ENCODE assay signal across 2 cellular contexts in the genomic region with DNA sequence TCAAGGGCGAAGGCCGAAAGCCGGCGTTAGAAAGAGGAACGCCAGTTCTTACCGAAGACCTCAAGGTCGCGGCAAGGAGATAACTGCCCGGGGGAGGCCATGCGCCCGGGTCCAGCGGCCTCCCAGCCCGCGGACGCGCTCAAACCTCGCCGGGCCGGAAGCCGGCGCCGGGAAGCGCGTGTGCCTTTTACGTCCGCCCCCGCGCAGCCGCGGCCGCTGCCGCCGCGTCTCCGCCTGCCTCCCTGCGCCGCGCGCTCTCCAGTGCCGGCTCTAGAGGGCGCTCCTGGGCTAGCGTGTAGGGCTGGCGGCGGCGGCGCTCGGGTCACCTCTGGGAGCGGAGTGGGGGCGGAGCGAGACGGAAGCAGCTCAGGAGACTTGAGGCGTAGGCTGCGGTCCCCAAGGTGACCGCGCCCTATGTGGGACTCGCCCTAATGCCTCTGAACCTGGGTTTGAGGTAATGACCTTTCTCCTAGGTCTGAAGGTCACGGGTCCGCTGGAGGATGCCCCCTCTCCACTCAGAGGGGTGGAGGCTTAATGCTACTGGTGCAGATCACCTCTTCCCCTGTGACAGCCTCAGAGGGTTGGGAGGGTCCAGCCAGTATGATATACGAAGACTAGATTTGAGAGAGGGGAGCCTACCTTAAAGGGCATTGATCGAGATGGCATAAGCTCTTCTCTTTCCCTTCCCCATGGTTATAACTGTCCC.
A peak's percentile ranks its signal among the peaks of the same experiment; 100 is the strongest.
TF ChIP-seq lines count a peak whose summit lies in the region.

No MANE protein-coding gene starts in this region.

TF ChIP-seq in A549, 52 proteins besides CTCF, POLR2A, EP300 and RAD21 (continued from another document):
- TF ChIP-seq SMC3 (IDR thresholded peaks at IDR 0.05) = peak; percentile 46; the same call in 2 of the 3 replicates
- TF ChIP-seq, protein P1, sequence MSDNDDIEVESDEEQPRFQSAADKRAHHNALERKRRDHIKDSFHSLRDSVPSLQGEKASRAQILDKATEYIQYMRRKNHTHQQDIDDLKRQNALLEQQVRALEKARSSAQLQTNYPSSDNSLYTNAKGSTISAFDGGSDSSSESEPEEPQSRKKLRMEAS (IDR thresholded peaks at IDR 0.05) = peak; percentile 55
- TF ChIP-seq CBX2 (IDR thresholded peaks at IDR 0.05; ENCODE audit: borderline replicate concordance, low read depth) = no peak
- 0 out of 2 replicates have a peak, but pooled peaks have one; percentile 40 for TF ChIP-seq RARB (CRISPR knock-in tag; IDR thresholded peaks at IDR 0.05)

TF ChIP-seq in WTC11, 78 proteins besides CTCF, POLR2A, EP300 and RAD21 (continued from another document):
- TF ChIP-seq, protein P2, sequence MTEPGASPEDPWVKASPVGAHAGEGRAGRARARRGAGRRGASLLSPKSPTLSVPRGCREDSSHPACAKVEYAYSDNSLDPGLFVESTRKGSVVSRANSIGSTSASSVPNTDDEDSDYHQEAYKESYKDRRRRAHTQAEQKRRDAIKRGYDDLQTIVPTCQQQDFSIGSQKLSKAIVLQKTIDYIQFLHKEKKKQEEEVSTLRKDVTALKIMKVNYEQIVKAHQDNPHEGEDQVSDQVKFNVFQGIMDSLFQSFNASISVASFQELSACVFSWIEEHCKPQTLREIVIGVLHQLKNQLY (CRISPR knock-in tag; IDR thresholded peaks at IDR 0.05) = no peak
- TF ChIP-seq ESRRA (CRISPR knock-in tag; IDR thresholded peaks at IDR 0.05; ENCODE audit: borderline replicate concordance) = peak; percentile 60; the same call in 1 of the 2 replicates
- TF ChIP-seq JUN (CRISPR knock-in tag; IDR thresholded peaks at IDR 0.05) = no peak
- TF ChIP-seq, protein P3, sequence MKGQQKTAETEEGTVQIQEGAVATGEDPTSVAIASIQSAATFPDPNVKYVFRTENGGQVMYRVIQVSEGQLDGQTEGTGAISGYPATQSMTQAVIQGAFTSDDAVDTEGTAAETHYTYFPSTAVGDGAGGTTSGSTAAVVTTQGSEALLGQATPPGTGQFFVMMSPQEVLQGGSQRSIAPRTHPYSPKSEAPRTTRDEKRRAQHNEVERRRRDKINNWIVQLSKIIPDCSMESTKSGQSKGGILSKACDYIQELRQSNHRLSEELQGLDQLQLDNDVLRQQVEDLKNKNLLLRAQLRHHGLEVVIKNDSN (CRISPR knock-in tag; IDR thresholded peaks at IDR 0.05) = no peak
- TF ChIP-seq, protein P1 (CRISPR knock-in tag; IDR thresholded peaks at IDR 0.05) = no peak; the same call in 1 of the 2 replicates
- TF ChIP-seq, protein P4, sequence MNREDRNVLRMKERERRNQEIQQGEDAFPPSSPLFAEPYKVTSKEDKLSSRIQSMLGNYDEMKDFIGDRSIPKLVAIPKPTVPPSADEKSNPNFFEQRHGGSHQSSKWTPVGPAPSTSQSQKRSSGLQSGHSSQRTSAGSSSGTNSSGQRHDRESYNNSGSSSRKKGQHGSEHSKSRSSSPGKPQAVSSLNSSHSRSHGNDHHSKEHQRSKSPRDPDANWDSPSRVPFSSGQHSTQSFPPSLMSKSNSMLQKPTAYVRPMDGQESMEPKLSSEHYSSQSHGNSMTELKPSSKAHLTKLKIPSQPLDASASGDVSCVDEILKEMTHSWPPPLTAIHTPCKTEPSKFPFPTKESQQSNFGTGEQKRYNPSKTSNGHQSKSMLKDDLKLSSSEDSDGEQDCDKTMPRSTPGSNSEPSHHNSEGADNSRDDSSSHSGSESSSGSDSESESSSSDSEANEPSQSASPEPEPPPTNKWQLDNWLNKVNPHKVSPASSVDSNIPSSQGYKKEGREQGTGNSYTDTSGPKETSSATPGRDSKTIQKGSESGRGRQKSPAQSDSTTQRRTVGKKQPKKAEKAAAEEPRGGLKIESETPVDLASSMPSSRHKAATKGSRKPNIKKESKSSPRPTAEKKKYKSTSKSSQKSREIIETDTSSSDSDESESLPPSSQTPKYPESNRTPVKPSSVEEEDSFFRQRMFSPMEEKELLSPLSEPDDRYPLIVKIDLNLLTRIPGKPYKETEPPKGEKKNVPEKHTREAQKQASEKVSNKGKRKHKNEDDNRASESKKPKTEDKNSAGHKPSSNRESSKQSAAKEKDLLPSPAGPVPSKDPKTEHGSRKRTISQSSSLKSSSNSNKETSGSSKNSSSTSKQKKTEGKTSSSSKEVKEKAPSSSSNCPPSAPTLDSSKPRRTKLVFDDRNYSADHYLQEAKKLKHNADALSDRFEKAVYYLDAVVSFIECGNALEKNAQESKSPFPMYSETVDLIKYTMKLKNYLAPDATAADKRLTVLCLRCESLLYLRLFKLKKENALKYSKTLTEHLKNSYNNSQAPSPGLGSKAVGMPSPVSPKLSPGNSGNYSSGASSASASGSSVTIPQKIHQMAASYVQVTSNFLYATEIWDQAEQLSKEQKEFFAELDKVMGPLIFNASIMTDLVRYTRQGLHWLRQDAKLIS (CRISPR knock-in tag; IDR thresholded peaks at IDR 0.05; ENCODE audit: borderline replicate concordance) = no peak
- no peak for TF ChIP-seq ATF1 (CRISPR knock-in tag; IDR thresholded peaks at IDR 0.05)
- TF ChIP-seq, protein P5, sequence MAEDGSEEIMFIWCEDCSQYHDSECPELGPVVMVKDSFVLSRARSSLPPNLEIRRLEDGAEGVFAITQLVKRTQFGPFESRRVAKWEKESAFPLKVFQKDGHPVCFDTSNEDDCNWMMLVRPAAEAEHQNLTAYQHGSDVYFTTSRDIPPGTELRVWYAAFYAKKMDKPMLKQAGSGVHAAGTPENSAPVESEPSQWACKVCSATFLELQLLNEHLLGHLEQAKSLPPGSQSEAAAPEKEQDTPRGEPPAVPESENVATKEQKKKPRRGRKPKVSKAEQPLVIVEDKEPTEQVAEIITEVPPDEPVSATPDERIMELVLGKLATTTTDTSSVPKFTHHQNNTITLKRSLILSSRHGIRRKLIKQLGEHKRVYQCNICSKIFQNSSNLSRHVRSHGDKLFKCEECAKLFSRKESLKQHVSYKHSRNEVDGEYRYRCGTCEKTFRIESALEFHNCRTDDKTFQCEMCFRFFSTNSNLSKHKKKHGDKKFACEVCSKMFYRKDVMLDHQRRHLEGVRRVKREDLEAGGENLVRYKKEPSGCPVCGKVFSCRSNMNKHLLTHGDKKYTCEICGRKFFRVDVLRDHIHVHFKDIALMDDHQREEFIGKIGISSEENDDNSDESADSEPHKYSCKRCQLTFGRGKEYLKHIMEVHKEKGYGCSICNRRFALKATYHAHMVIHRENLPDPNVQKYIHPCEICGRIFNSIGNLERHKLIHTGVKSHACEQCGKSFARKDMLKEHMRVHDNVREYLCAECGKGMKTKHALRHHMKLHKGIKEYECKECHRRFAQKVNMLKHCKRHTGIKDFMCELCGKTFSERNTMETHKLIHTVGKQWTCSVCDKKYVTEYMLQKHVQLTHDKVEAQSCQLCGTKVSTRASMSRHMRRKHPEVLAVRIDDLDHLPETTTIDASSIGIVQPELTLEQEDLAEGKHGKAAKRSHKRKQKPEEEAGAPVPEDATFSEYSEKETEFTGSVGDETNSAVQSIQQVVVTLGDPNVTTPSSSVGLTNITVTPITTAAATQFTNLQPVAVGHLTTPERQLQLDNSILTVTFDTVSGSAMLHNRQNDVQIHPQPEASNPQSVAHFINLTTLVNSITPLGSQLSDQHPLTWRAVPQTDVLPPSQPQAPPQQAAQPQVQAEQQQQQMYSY (CRISPR knock-in tag; IDR thresholded peaks at IDR 0.05) = no peak
- no peak for TF ChIP-seq FOXK1 (CRISPR knock-in tag; IDR thresholded peaks at IDR 0.05)
- TF ChIP-seq, protein P6, sequence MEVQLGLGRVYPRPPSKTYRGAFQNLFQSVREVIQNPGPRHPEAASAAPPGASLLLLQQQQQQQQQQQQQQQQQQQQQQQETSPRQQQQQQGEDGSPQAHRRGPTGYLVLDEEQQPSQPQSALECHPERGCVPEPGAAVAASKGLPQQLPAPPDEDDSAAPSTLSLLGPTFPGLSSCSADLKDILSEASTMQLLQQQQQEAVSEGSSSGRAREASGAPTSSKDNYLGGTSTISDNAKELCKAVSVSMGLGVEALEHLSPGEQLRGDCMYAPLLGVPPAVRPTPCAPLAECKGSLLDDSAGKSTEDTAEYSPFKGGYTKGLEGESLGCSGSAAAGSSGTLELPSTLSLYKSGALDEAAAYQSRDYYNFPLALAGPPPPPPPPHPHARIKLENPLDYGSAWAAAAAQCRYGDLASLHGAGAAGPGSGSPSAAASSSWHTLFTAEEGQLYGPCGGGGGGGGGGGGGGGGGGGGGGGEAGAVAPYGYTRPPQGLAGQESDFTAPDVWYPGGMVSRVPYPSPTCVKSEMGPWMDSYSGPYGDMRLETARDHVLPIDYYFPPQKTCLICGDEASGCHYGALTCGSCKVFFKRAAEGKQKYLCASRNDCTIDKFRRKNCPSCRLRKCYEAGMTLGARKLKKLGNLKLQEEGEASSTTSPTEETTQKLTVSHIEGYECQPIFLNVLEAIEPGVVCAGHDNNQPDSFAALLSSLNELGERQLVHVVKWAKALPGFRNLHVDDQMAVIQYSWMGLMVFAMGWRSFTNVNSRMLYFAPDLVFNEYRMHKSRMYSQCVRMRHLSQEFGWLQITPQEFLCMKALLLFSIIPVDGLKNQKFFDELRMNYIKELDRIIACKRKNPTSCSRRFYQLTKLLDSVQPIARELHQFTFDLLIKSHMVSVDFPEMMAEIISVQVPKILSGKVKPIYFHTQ (CRISPR knock-in tag; IDR thresholded peaks at IDR 0.05) = 0 out of 2 replicates have a peak, but pooled peaks have one; percentile 27
- TF ChIP-seq NFATC4 (CRISPR knock-in tag; IDR thresholded peaks at IDR 0.05) = no peak; the same call in 1 of the 2 replicates
- TF ChIP-seq, protein P7, sequence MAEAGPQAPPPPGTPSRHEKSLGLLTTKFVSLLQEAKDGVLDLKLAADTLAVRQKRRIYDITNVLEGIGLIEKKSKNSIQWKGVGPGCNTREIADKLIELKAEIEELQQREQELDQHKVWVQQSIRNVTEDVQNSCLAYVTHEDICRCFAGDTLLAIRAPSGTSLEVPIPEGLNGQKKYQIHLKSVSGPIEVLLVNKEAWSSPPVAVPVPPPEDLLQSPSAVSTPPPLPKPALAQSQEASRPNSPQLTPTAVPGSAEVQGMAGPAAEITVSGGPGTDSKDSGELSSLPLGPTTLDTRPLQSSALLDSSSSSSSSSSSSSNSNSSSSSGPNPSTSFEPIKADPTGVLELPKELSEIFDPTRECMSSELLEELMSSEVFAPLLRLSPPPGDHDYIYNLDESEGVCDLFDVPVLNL (CRISPR knock-in tag; IDR thresholded peaks at IDR 0.05; ENCODE audit: borderline replicate concordance, low read depth) = no peak
- TF ChIP-seq, protein P8, sequence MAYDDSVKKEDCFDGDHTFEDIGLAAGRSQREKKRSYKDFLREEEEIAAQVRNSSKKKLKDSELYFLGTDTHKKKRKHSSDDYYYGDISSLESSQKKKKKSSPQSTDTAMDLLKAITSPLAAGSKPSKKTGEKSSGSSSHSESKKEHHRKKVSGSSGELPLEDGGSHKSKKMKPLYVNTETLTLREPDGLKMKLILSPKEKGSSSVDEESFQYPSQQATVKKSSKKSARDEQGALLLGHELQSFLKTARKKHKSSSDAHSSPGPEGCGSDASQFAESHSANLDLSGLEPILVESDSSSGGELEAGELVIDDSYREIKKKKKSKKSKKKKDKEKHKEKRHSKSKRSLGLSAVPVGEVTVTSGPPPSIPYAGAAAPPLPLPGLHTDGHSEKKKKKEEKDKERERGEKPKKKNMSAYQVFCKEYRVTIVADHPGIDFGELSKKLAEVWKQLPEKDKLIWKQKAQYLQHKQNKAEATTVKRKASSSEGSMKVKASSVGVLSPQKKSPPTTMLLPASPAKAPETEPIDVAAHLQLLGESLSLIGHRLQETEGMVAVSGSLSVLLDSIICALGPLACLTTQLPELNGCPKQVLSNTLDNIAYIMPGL (CRISPR knock-in tag; IDR thresholded peaks at IDR 0.05) = 0 out of 2 replicates have a peak, but pooled peaks have one; percentile 34
- TF ChIP-seq FOXP1 (CRISPR knock-in tag; IDR thresholded peaks at IDR 0.05; ENCODE audit: borderline replicate concordance) = no peak
- TF ChIP-seq, protein P9, sequence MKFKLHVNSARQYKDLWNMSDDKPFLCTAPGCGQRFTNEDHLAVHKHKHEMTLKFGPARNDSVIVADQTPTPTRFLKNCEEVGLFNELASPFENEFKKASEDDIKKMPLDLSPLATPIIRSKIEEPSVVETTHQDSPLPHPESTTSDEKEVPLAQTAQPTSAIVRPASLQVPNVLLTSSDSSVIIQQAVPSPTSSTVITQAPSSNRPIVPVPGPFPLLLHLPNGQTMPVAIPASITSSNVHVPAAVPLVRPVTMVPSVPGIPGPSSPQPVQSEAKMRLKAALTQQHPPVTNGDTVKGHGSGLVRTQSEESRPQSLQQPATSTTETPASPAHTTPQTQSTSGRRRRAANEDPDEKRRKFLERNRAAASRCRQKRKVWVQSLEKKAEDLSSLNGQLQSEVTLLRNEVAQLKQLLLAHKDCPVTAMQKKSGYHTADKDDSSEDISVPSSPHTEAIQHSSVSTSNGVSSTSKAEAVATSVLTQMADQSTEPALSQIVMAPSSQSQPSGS (CRISPR knock-in tag; IDR thresholded peaks at IDR 0.05; ENCODE audit: borderline replicate concordance, low read depth) = no peak
- no peak for TF ChIP-seq ZNF317 (CRISPR knock-in tag; IDR thresholded peaks at IDR 0.05; ENCODE audit: borderline replicate concordance, low read depth)
- TF ChIP-seq, protein P10, sequence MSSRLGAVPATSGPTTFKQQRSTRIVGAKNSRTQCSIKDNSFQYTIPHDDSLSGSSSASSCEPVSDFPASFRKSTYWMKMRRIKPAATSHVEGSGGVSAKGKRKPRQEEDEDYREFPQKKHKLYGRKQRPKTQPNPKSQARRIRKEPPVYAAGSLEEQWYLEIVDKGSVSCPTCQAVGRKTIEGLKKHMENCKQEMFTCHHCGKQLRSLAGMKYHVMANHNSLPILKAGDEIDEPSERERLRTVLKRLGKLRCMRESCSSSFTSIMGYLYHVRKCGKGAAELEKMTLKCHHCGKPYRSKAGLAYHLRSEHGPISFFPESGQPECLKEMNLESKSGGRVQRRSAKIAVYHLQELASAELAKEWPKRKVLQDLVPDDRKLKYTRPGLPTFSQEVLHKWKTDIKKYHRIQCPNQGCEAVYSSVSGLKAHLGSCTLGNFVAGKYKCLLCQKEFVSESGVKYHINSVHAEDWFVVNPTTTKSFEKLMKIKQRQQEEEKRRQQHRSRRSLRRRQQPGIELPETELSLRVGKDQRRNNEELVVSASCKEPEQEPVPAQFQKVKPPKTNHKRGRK (CRISPR knock-in tag; IDR thresholded peaks at IDR 0.05; ENCODE audit: borderline replicate concordance) = no peak
- no peak for TF ChIP-seq ZNF138 (CRISPR knock-in tag; conservative IDR thresholded peaks at IDR 0.05)
- no peak for TF ChIP-seq TEAD1 (CRISPR knock-in tag; IDR thresholded peaks at IDR 0.05)
- TF ChIP-seq TP53 (CRISPR knock-in tag; IDR thresholded peaks at IDR 0.05) = no peak
- TF ChIP-seq, protein P11, sequence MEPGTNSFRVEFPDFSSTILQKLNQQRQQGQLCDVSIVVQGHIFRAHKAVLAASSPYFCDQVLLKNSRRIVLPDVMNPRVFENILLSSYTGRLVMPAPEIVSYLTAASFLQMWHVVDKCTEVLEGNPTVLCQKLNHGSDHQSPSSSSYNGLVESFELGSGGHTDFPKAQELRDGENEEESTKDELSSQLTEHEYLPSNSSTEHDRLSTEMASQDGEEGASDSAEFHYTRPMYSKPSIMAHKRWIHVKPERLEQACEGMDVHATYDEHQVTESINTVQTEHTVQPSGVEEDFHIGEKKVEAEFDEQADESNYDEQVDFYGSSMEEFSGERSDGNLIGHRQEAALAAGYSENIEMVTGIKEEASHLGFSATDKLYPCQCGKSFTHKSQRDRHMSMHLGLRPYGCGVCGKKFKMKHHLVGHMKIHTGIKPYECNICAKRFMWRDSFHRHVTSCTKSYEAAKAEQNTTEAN (CRISPR knock-in tag; IDR thresholded peaks at IDR 0.05) = 0 out of 2 replicates have a peak, but pooled peaks have one; percentile 9
- TF ChIP-seq, protein P12, sequence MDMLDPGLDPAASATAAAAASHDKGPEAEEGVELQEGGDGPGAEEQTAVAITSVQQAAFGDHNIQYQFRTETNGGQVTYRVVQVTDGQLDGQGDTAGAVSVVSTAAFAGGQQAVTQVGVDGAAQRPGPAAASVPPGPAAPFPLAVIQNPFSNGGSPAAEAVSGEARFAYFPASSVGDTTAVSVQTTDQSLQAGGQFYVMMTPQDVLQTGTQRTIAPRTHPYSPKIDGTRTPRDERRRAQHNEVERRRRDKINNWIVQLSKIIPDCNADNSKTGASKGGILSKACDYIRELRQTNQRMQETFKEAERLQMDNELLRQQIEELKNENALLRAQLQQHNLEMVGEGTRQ (CRISPR knock-in tag; IDR thresholded peaks at IDR 0.05) = peak; percentile 21; the same call in 1 of the 2 replicates
- TF ChIP-seq TEAD4 (CRISPR knock-in tag; IDR thresholded peaks at IDR 0.05) = no peak
TF ChIP-seq in WTC11: peak in this region for 6.
